In the genomic region with DNA sequence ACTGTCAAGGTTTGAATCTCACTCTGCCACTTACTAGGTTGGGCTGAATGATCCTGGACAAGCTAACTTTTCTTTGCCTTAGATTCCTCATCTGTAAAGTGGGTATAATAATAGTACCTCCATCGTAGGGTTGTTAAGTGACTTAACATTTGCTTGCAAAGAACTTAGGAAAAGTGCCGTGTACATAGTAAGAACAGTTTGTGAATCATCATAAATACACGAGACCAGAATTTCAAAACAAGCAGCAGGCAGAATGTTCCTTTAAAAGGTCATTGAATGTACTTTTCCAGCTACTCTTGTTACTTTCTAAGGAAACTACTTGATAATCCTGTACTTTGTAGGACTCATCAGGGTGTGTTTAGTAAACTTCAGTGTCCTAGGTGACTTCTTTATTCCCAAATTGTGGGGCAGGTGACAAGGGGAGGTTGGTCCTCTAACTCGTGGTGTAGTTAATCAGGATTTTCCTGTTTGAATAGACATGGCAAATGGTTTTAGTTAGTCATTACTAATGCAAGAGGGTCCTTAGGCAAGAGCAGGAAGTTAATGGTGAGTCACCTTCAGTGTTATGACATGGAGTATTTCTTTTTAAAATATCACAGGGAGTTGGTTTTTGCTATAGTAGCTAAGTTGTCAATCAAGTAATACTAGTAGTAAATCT, we compare ENCODE assay signal across 10 cellular contexts.
DNase-seq lines count a peak whose midpoint lies in the region; ATAC-seq, FAIRE-seq and TF ChIP-seq lines count a peak whose summit lies in the region.
"Had no signal": no experiment of that assay in that cellular context is flagged by ENCODE, and none has a peak within 500 bp of the region (broad histone marks: within the 10 kb centered on the region; RNA-seq: fewer than 3 reads in every experiment).

No MANE protein-coding gene starts in this region.

- POLR2A ChIA-PET in activated CD8-positive, alpha-beta T cell treated with anti-CD3 and anti-CD28 coated beads for 36 hours (lab: Charles Lee): no interaction called here
- POLR2A ChIA-PET in activated CD8-positive, alpha-beta T cell treated with anti-CD3 and anti-CD28 coated beads, Interleukin-2, amount 10 ng/mL, durations not matched to agents 7 days and 5 days (lab: Charles Lee): no interaction called here
- POLR2A ChIA-PET in T-cell (lab: Charles Lee): no interaction called here

- peak overlapping the region; percentile 62 for H3K4me2 ChIP-seq in astrocyte (ENCODE audit: low read length)
- H3K4me2 ChIP-seq: BLaER1 had no signal

- peak; percentile 30 for ATAC-seq in activated CD8-positive, alpha-beta T cell treated with anti-CD3 and anti-CD28 coated beads for 36 hours
- ATAC-seq in activated CD8-positive, alpha-beta T cell treated with anti-CD3 and anti-CD28 coated beads, Interleukin-2, amount 10 ng/mL, durations not matched to agents 7 days and 5 days: no peak
- peak; percentile 88 for ATAC-seq in upper lobe of right lung
- no peak for ATAC-seq in GM18511 (IDR thresholded peaks at IDR 0.05; ENCODE audit: unreplicated experiment)
- no peak for ATAC-seq in T-cell (replicated peaks in 1 of 4)

- H3K79me2 ChIP-seq in astrocyte (ENCODE audit: insufficient read depth, low read length): peaks cover 69% of the 10 kb centered on the region

- FAIRE-seq in astrocyte (lab: Jason Lieb, UNC): peak; percentile 98

- H2AFZ ChIP-seq in astrocyte (ENCODE audit: low read depth, low read length): no peak overlapping the region

- H3K9me3 Mint-ChIP-seq in activated CD8-positive, alpha-beta T cell treated with anti-CD3 and anti-CD28 coated beads for 36 hours: no peaks in the 10 kb centered on the region
- no peaks in the 10 kb centered on the region for H3K9me3 Mint-ChIP-seq in activated CD8-positive, alpha-beta T cell treated with anti-CD3 and anti-CD28 coated beads, Interleukin-2, amount 10 ng/mL, durations not matched to agents 7 days and 5 days (ENCODE audit: insufficient read depth)
- no peaks in the 10 kb centered on the region for H3K9me3 Mint-ChIP-seq in astrocyte (ENCODE audit: unreplicated experiment)
- no peaks in the 10 kb centered on the region for H3K9me3 Mint-ChIP-seq in T-cell

- H3K9me3 ChIP-seq in astrocyte (ENCODE audit: insufficient read depth, low read depth, low read length) (no peaks in the 10 kb centered on the region), upper lobe of right lung (no peaks in the 10 kb centered on the region)
- H3K9me3 ChIP-seq: right lobe of liver had no signal

- H3K4me3 ChIP-seq in astrocyte (ENCODE audit: insufficient read depth, low read depth, low read length): no peak overlapping the region
- H3K4me3 ChIP-seq in upper lobe of right lung: no peak overlapping the region
- H3K4me3 ChIP-seq: BLaER1, right lobe of liver had no signal

- intact Hi-C loops in activated CD8-positive, alpha-beta T cell treated with anti-CD3 and anti-CD28 coated beads for 36 hours (cut with micrococcal nuclease): no loop called here
- intact Hi-C loops in upper lobe of right lung (cut with DNase I): no loop called here

- no peak for DNase-seq in activated CD8-positive, alpha-beta T cell treated with anti-CD3 and anti-CD28 coated beads for 36 hours
- no peak for DNase-seq in activated CD8-positive, alpha-beta T cell treated with anti-CD3 and anti-CD28 coated beads, Interleukin-2, amount 10 ng/mL, durations not matched to agents 7 days and 5 days
- DNase-seq in astrocyte (ENCODE audit: low read depth) (peak; percentile 91), kidney tubule cell (ENCODE audit: low spot score) (peak; percentile 91), upper lobe of right lung (no peak), T-cell (no peak), NCI-H2081 treated with DMSO at 0.1 percent for 48 hours (lab: John Stamatoyannopoulos, UW) (no peak)
- DNase-seq: right lobe of liver had no signal

- peaks cover 2% of the 10 kb centered on the region for H3K4me1 Mint-ChIP-seq in activated CD8-positive, alpha-beta T cell treated with anti-CD3 and anti-CD28 coated beads for 36 hours (ENCODE audit: low read depth)
- H3K4me1 Mint-ChIP-seq in activated CD8-positive, alpha-beta T cell treated with anti-CD3 and anti-CD28 coated beads, Interleukin-2, amount 10 ng/mL, durations not matched to agents 7 days and 5 days (ENCODE audit: low read depth): no peaks in the 10 kb centered on the region
- H3K4me1 Mint-ChIP-seq in astrocyte (ENCODE audit: low read depth, unreplicated experiment) (peaks cover 28% of the 10 kb centered on the region), T-cell (no peaks in the 10 kb centered on the region)

- H3K27ac ChIP-seq in astrocyte (ENCODE audit: low read depth, low read length) (peak overlapping the region; percentile 76), upper lobe of right lung (peak overlapping the region; percentile 64)
- H3K27ac ChIP-seq: BLaER1 had no signal

- H3K27me3 Mint-ChIP-seq in activated CD8-positive, alpha-beta T cell treated with anti-CD3 and anti-CD28 coated beads for 36 hours: peaks cover 5% of the 10 kb centered on the region
- no peaks in the 10 kb centered on the region for H3K27me3 Mint-ChIP-seq in activated CD8-positive, alpha-beta T cell treated with anti-CD3 and anti-CD28 coated beads, Interleukin-2, amount 10 ng/mL, durations not matched to agents 7 days and 5 days (ENCODE audit: low read depth)
- H3K27me3 Mint-ChIP-seq in astrocyte (ENCODE audit: low read depth, unreplicated experiment): no peaks in the 10 kb centered on the region
- peaks cover 3 to 6% of the 10 kb centered on the region in 2 donors for H3K27me3 Mint-ChIP-seq in T-cell

- CTCF ChIA-PET in activated CD8-positive, alpha-beta T cell treated with anti-CD3 and anti-CD28 coated beads for 36 hours (lab: Charles Lee): no interaction called here
- CTCF ChIA-PET in activated CD8-positive, alpha-beta T cell treated with anti-CD3 and anti-CD28 coated beads, Interleukin-2, amount 10 ng/mL, durations not matched to agents 7 days and 5 days (lab: Charles Lee): no interaction called here
- CTCF ChIA-PET in T-cell (lab: Charles Lee): interaction anchor here in 1 of 2 donors (0.6 kb wide), 1 partner anchor 397 kb away, joined by 3 read pairs; no protein-coding TSS in a partner anchor

- H3K4me1 ChIP-seq in astrocyte (ENCODE audit: insufficient read depth, low read length) (peaks cover 18% of the 10 kb centered on the region), upper lobe of right lung (peaks cover 5% of the 10 kb centered on the region)
- H3K4me1 ChIP-seq: BLaER1, right lobe of liver had no signal

- H3K4me3 Mint-ChIP-seq in activated CD8-positive, alpha-beta T cell treated with anti-CD3 and anti-CD28 coated beads for 36 hours: no peak overlapping the region
- H3K4me3 Mint-ChIP-seq in activated CD8-positive, alpha-beta T cell treated with anti-CD3 and anti-CD28 coated beads, Interleukin-2, amount 10 ng/mL, durations not matched to agents 7 days and 5 days: no peak overlapping the region
- H3K4me3 Mint-ChIP-seq in astrocyte (ENCODE audit: unreplicated experiment): no peak overlapping the region
- no peak overlapping the region for H3K4me3 Mint-ChIP-seq in T-cell

- H4K20me1 ChIP-seq in astrocyte (ENCODE audit: insufficient read depth, low read length): peaks cover 6% of the 10 kb centered on the region
- H4K20me1 ChIP-seq: BLaER1 had no signal

- no peaks in the 10 kb centered on the region for H3K27me3 ChIP-seq in astrocyte (ENCODE audit: insufficient read depth, low read length)
- H3K27me3 ChIP-seq in upper lobe of right lung: no peaks in the 10 kb centered on the region
- H3K27me3 ChIP-seq: BLaER1, right lobe of liver had no signal

- TF ChIP-seq CTCF in activated CD8-positive, alpha-beta T cell treated with anti-CD3 and anti-CD28 coated beads for 36 hours (IDR thresholded peaks at IDR 0.05): no peak
- no peak for TF ChIP-seq CTCF in astrocyte (IDR thresholded peaks at IDR 0.05; ENCODE audit: insufficient read depth, low read depth, low read length)
- no peak for TF ChIP-seq CTCF in upper lobe of right lung (IDR thresholded peaks at IDR 0.05)

- peaks cover 15% of the 10 kb centered on the region for H3K36me3 ChIP-seq in astrocyte (ENCODE audit: insufficient read depth, low read length)
- H3K36me3 ChIP-seq in upper lobe of right lung: peaks cover 13% of the 10 kb centered on the region
- H3K36me3 ChIP-seq: right lobe of liver had no signal

- no peak overlapping the region for H3K27ac Mint-ChIP-seq in activated CD8-positive, alpha-beta T cell treated with anti-CD3 and anti-CD28 coated beads for 36 hours
- no peak overlapping the region for H3K27ac Mint-ChIP-seq in activated CD8-positive, alpha-beta T cell treated with anti-CD3 and anti-CD28 coated beads, Interleukin-2, amount 10 ng/mL, durations not matched to agents 7 days and 5 days
- peak overlapping the region; percentile 81 for H3K27ac Mint-ChIP-seq in astrocyte (ENCODE audit: unreplicated experiment)
- H3K27ac Mint-ChIP-seq in T-cell: no peak overlapping the region

- peak overlapping the region; percentile 42 for H3K9ac ChIP-seq in astrocyte (ENCODE audit: low read length)
- H3K9ac ChIP-seq: BLaER1 had no signal

- no peaks in the 10 kb centered on the region for H3K36me3 Mint-ChIP-seq in activated CD8-positive, alpha-beta T cell treated with anti-CD3 and anti-CD28 coated beads for 36 hours (ENCODE audit: low read depth)
- no peaks in the 10 kb centered on the region for H3K36me3 Mint-ChIP-seq in activated CD8-positive, alpha-beta T cell treated with anti-CD3 and anti-CD28 coated beads, Interleukin-2, amount 10 ng/mL, durations not matched to agents 7 days and 5 days (ENCODE audit: low read depth)
- H3K36me3 Mint-ChIP-seq in astrocyte (ENCODE audit: low read depth, unreplicated experiment) (peaks cover 22% of the 10 kb centered on the region), T-cell (no peaks in the 10 kb centered on the region)

Comparison
In these comparisons a context has a peak if more than half of its experiments do, and no peak if none do; other contexts are left out.
1. ATAC-seq: peak in activated CD8-positive, alpha-beta T cell treated with anti-CD3 and anti-CD28 coated beads for 36 hours (single experiment) and upper lobe of right lung (single experiment); none in activated CD8-positive, alpha-beta T cell treated with anti-CD3 and anti-CD28 coated beads, Interleukin-2, amount 10 ng/mL, durations not matched to agents 7 days and 5 days (single experiment), GM18511 (single experiment) and T-cell (0 of 4).
2. DNase-seq: peak in astrocyte (single experiment) and kidney tubule cell (single experiment); none in activated CD8-positive, alpha-beta T cell treated with anti-CD3 and anti-CD28 coated beads for 36 hours (single experiment), activated CD8-positive, alpha-beta T cell treated with anti-CD3 and anti-CD28 coated beads, Interleukin-2, amount 10 ng/mL, durations not matched to agents 7 days and 5 days (single experiment), upper lobe of right lung (single experiment), T-cell (0 of 34) and NCI-H2081 treated with DMSO at 0.1 percent for 48 hours (single experiment).